Comparison of ENCODE assay signal across 1 cellular context in the genomic region with DNA sequence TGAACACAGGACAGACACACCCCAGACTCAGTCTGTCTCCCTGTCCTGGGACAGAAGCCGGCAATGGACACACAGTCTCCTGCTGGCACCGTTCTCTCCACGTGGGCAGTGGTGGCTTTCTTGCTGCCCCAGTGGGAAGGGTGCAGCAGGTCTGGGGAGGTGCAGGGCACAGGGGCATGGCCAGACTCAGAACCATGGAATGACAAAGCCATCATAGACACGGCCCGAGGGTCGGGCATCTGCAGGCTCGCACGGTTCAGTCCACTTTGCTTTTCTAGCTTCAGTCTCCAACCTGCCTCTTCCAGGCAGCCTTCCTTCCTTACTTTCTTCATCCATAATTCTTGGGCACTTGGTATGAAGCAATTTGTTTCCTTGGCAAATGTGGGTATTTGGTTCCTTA.
TF ChIP-seq lines count a peak whose summit lies in the region.

No MANE protein-coding gene starts in this region.

TF ChIP-seq in K562, 482 proteins besides CTCF, POLR2A, EP300 and RAD21:
- TF ChIP-seq ZFP36 (IDR thresholded peaks at IDR 0.05; ENCODE audit: low read depth, low read length, partially characterized antibody) (peak; percentile 46), ZMIZ1 (IDR thresholded peaks at IDR 0.05; ENCODE audit: low read depth in 2 of 2, low read length in 2 of 2) (no peak)
